Comparison of ENCODE assay signal across 8 cellular contexts in the genomic region with DNA sequence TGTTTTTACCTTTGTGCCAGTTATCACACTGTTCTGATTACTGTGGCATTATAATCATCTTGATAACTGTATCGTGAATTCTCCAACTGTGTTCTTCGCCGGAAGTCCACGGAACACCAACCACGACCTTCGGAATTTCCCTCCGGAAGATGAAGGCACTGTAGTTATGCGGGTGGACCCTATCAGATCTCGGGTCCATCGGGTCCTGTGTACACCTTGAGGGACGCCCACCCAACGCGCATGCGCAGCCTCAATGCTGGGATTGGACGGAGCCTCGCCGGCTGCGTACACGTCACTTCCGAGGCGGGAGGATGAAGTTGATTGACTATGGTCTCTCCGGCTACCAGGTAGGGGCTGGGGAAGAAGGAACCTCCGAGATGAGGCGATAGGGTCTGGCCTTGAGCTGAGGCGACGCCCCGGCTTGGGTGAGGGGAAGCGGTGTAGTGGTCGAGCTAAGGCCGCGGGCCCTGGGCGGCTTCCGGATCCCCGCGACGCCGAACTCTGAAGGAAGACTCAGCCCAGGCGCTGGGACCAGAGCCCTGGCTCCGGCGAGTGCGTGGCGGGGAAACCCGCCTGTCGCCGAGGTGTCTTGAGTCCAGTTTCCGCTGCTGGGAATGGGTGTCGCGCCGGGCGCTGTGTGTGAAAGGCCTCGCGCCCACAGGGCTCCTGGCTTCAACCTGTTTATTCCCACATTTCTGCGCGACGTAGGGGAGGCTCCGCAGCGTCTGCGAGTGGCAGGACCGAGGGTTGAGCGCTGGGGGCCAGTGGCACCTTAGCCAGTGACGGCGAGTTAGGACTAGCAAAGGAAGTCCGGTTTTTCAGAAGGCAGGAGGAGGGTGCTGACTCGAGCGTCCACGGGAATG. TPM values are rescaled to one million over a fixed set of nuclear protein-coding genes. Genes with fewer than 3 reads are reported as not detected.
A peak's percentile ranks its signal among the peaks of the same experiment; 100 is the strongest.
DNase-seq lines count a peak whose midpoint lies in the region; TF ChIP-seq lines count a peak whose summit lies in the region.

A gene with protein sequence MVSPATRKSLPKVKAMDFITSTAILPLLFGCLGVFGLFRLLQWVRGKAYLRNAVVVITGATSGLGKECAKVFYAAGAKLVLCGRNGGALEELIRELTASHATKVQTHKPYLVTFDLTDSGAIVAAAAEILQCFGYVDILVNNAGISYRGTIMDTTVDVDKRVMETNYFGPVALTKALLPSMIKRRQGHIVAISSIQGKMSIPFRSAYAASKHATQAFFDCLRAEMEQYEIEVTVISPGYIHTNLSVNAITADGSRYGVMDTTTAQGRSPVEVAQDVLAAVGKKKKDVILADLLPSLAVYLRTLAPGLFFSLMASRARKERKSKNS (plus strand): TSS at position 320 of the 863 bp plus-strand sequence. CDS start 8 bp downstream, at position 328.

- no peak for TF ChIP-seq CTCF in HFF-Myc (IDR thresholded peaks at IDR 0.05; ENCODE audit: low read depth, low read length, missing control alignments)
- TF ChIP-seq CTCF in suprapubic skin (IDR thresholded peaks at IDR 0.05), result no peak

- H3K27ac ChIP-seq in SK-N-MC (no peak within 1 kb of the TSS), suprapubic skin (peak within 1 kb of the TSS; percentile 94)

- H3K4me3 ChIP-seq in HFF-Myc (replicated peaks; ENCODE audit: low read depth, low read length), result peak within 1 kb of the TSS; percentile 94
- H3K4me3 ChIP-seq in SK-N-MC, result peak within 1 kb of the TSS; percentile 86
- peak within 1 kb of the TSS; percentile 78 for H3K4me3 ChIP-seq in suprapubic skin

- no peaks in the 10 kb centered on the region for H3K27me3 ChIP-seq in suprapubic skin

- DNase-seq in GM04503 (ENCODE audit: low read depth), result peak; percentile 46
- peak; percentile 81 for DNase-seq in HFF-Myc (ENCODE audit: extremely low read depth, low read depth)
- peak; percentile 93 for DNase-seq in NAMALWA (ENCODE audit: low spot score)
- DNase-seq in SK-N-MC (ENCODE audit: low read depth, low spot score), result peak; percentile 37
- peak; percentile 97 for DNase-seq in activated naive CD4-positive, alpha-beta T cell treated with anti-CD3 and anti-CD28 coated beads, Interleukin-2, amount 50 U/mL, for 16 hours
- DNase-seq in germinal center (ENCODE audit: low spot score), result peak; percentile 98
- DNase-seq in nucleus accumbens (lab: John Stamatoyannopoulos, UW), result peak; percentile 47 to 98 (median 92)
- peak; percentile 98 for DNase-seq in suprapubic skin (ENCODE audit: low spot score in 2 of 2)

- WGBS in suprapubic skin, result 7% methylated on average over 17 of the region's 66 CpGs

- TF ChIP-seq POLR2A in suprapubic skin (IDR thresholded peaks at IDR 0.05), result peak in 1 of 2 donors; percentile 41

- H3K9ac ChIP-seq in SK-N-MC (ENCODE audit: insufficient read length), result peak within 1 kb of the TSS; percentile 83

- H3K9me3 ChIP-seq in SK-N-MC (ENCODE audit: low read depth, low read length) (no peaks in the 10 kb centered on the region), suprapubic skin (no peaks in the 10 kb centered on the region)

- peaks cover 31% of the 10 kb centered on the region for H3K4me1 ChIP-seq in suprapubic skin

- H3K36me3 ChIP-seq in SK-N-MC (ENCODE audit: insufficient read depth, low read length), result no peaks in the 10 kb centered on the region
- H3K36me3 ChIP-seq in suprapubic skin, result no peaks in the 10 kb centered on the region

- no peak for TF ChIP-seq EP300 in suprapubic skin (IDR thresholded peaks at IDR 0.05)

RNA-seq across cellular contexts. Expression of the gene that starts here (rescaled TPM):
- 10 to 100 TPM; 42.8 to 64.1 (median 50.6) TPM for total RNA-seq in suprapubic skin

Comparison
In these comparisons a context has a peak if more than half of its experiments do, and no peak if none do; other contexts are left out.
1. DNase-seq: peak in every context shown above with its lines; median percentile 98 in germinal center; 98 in suprapubic skin; 97 in activated naive CD4-positive, alpha-beta T cell treated with anti-CD3 and anti-CD28 coated beads, Interleukin-2, amount 50 U/mL, for 16 hours; 93 in NAMALWA; 92 in nucleus accumbens; 81 in HFF-Myc; 46 in GM04503; 37 in SK-N-MC.